Comparison of ENCODE assay signal across 18 cellular contexts in the genomic region with DNA sequence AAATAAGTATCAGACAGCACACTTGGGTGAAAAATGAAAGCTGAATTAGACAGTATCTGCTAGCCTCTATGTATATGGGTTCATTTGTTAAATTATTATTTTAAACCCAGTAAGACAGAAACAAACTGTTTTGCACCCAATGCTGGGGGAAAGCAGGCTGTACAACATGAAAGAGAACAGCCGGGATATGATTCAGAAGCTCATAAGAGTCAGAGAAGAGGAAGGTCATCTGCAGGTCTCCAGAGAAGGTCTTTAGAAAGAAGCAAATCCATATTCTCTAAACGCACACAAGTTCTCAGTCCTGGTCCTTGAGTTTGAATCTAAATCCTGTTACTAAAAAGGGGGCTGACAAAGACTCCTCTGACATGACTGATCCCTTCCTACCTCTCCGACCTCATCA.
"Had no signal": no experiment of that assay in that cellular context is flagged by ENCODE, and none has a peak within 500 bp of the region (broad histone marks: within the 10 kb centered on the region; RNA-seq: fewer than 3 reads in every experiment).

No MANE protein-coding gene starts in this region.

- H3K9me3 ChIP-seq: left ventricle myocardium inferior, sigmoid colon, upper lobe of left lung had no signal

- H3K4me3 ChIP-seq: left ventricle myocardium inferior, sigmoid colon, upper lobe of left lung had no signal

- H3K9me3 Mint-ChIP-seq: activated T-cell treated with anti-CD3 and anti-CD28 coated beads, Interleukin-2, amount 50 U/mL, for 4 hours; nephron; T-helper 2 cell treated with Interferon-gamma antibody and Interleukin-4, amounts not matched to agents 5 μg/mL and 100 μg/mL, for 36 hours had no signal

- H3K36me3 Mint-ChIP-seq: activated naive CD4-positive, alpha-beta T cell treated with anti-CD3 and anti-CD28 coated beads, Interleukin-2, amount 50 U/mL, for 72 hours had no signal

- H3K4me3 Mint-ChIP-seq: activated T-cell treated with anti-CD3 and anti-CD28 coated beads, Interleukin-2, amount 50 U/mL, for 4 hours; nephron; T-helper 2 cell treated with Interferon-gamma antibody and Interleukin-4, amounts not matched to agents 5 μg/mL and 100 μg/mL, for 36 hours had no signal

- FAIRE-seq: bronchial epithelial cell, kidney had no signal

- H3K27me3 ChIP-seq: sigmoid colon, upper lobe of left lung had no signal

- H3K27ac Mint-ChIP-seq: activated naive CD4-positive, alpha-beta T cell treated with anti-CD3 and anti-CD28 coated beads, Interleukin-2, amount 50 U/mL, for 72 hours; T-helper 2 cell treated with Interferon-gamma antibody and Interleukin-4, amounts not matched to agents 5 μg/mL and 100 μg/mL, for 36 hours had no signal

- H3K27ac ChIP-seq: left ventricle myocardium inferior, sigmoid colon, upper lobe of left lung had no signal

- DNase-seq: activated CD4-positive, alpha-beta T cell treated with anti-CD3 and anti-CD28 coated beads, Interleukin-2, amount 50 U/mL, for 4 hours; activated CD4-positive, CD25-positive, alpha-beta regulatory T cell treated with anti-CD3 and anti-CD28 coated beads, Interleukin-2, amount 50 U/mL, for 72 hours; activated effector memory CD4-positive, alpha-beta T cell treated with anti-CD3 and anti-CD28 coated beads, Interleukin-2, amount 50 U/mL, for 16 hours; activated T-cell treated with anti-CD3 and anti-CD28 coated beads, Interleukin-2, amount 50 U/mL, for 4 hours; amygdala; kidney; left ventricle myocardium inferior; mesenchymal stem cell; occipital lobe; sigmoid colon; stimulated activated CD4-positive, alpha-beta T cell treated with anti-CD3 and anti-CD28 coated beads, Interleukin-4, amount 100 ng/mL, for 1 hour; stimulated activated CD8-positive, alpha-beta memory T cell treated with anti-CD3 and anti-CD28 coated beads, Interleukin-4, amount 100 ng/mL, for 48 hours; stimulated activated naive CD8-positive, alpha-beta T cell treated with anti-CD3 and anti-CD28 coated beads, Interleukin-15, Interleukin-2, amounts not matched to agents 100 U/mL and 50 U/mL, for 24 hours; upper lobe of left lung had no signal
